In the genomic region with DNA sequence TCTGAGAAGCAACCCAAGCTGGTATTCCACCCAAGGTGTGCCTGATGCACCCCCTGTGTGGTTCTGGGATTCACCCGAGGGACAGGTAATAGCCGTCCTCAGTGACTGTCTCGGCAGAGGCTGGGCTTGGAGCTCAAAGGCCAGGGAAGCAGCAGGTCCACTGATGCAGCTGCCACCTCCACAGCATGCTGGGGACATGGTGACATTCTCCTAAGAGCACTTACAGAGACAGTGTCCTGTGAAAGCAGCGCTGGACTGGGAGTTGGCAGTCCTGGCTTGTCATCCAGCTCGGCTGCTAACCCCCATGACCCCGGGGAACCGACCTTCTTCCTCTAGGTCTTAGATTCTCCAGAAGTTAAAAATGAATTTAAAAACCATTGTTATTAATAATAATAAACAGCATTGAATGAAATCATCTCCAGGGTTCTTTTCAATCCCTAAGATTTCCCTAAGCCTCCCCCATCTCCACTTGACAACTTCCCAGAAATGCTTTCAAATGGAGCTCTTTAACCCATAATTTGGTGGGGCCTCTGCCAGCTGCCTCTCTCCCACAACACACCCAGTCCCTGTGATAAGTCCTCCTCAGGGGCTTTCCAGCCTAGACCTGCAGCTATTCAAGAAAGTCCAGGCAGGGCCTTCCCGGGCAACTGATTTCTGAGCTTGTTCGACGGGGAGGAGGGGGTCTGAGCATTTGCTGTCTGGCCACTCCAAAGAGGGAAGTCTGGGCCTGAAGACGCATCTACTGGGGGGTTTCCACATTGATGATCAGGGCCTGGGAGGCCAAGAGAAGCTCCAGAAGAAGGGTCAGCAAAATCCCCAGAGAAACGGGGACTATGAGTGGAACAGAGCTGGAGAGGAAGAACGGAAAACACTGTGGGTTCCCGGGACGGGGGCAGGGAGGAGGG, we compare ENCODE assay signal across 17 cellular contexts.
DNase-seq lines count a peak whose midpoint lies in the region; ATAC-seq and TF ChIP-seq lines count a peak whose summit lies in the region.
"Had no signal": no experiment of that assay in that cellular context is flagged by ENCODE, and none has a peak within 500 bp of the region (broad histone marks: within the 10 kb centered on the region; RNA-seq: fewer than 3 reads in every experiment).

No MANE protein-coding gene starts in this region.

- peaks cover 31% of the 10 kb centered on the region for H3K27me3 Mint-ChIP-seq in neural progenitor cell (ENCODE audit: insufficient read depth, low read depth)
- peaks cover 12% of the 10 kb centered on the region for H3K27me3 Mint-ChIP-seq in activated CD4-positive, alpha-beta memory T cell treated with anti-CD3 and anti-CD28 coated beads for 36 hours
- peaks cover 12% of the 10 kb centered on the region for H3K27me3 Mint-ChIP-seq in activated T-cell treated with anti-CD3 and anti-CD28 coated beads, Interleukin-2, amount 50 U/mL, for 4 hours (ENCODE audit: low read depth)

- H4K20me1 ChIP-seq in neural progenitor cell (ENCODE audit: low read depth): no peaks in the 10 kb centered on the region
- H4K20me1 ChIP-seq: BLaER1 treated with 17β-estradiol and CSF1 and Interleukin-3, amounts not matched to agents 10 nM and 100 nM had no signal

- TF ChIP-seq CTCF in gastroesophageal sphincter (IDR thresholded peaks at IDR 0.05) (no peak), neural progenitor cell (IDR thresholded peaks at IDR 0.05) (no peak), thyroid gland (IDR thresholded peaks at IDR 0.05) (no peak)

- TF ChIP-seq POLR2A in gastroesophageal sphincter (IDR thresholded peaks at IDR 0.05): no peak
- no peak for TF ChIP-seq POLR2A in thyroid gland (IDR thresholded peaks at IDR 0.05)

- CTCF ChIA-PET in activated CD4-positive, alpha-beta memory T cell treated with anti-CD3 and anti-CD28 coated beads for 36 hours (lab: Charles Lee): interaction anchor here (1.7 kb wide), 1 partner anchor 197 kb away, joined by 5 read pairs; no protein-coding TSS in a partner anchor

- no peak overlapping the region for H3K9ac ChIP-seq in neural progenitor cell
- H3K9ac ChIP-seq: BLaER1 treated with 17β-estradiol and CSF1 and Interleukin-3, amounts not matched to agents 10 nM and 100 nM had no signal

- H2AFZ ChIP-seq in neural progenitor cell (replicated peaks): no peak overlapping the region

- no peak for ATAC-seq in gastroesophageal sphincter
- ATAC-seq in GM21825 (IDR thresholded peaks at IDR 0.05; ENCODE audit: unreplicated experiment): no peak
- ATAC-seq in activated T-cell treated with anti-CD3 and anti-CD28 coated beads, Interleukin-2, amount 50 U/mL, for 4 hours: no peak

- H3K27me3 ChIP-seq in gastroesophageal sphincter (no peaks in the 10 kb centered on the region), neural progenitor cell (peaks cover 29% of the 10 kb centered on the region), thyroid gland (no peaks in the 10 kb centered on the region)
- H3K27me3 ChIP-seq: BLaER1 treated with 17β-estradiol and CSF1 and Interleukin-3, amounts not matched to agents 10 nM and 100 nM had no signal

- H3K36me3 ChIP-seq in gastroesophageal sphincter (no peaks in the 10 kb centered on the region), neural progenitor cell (no peaks in the 10 kb centered on the region), thyroid gland (no peaks in the 10 kb centered on the region)
- H3K36me3 ChIP-seq: HAP-1 had no signal

- peak; percentile 54 for DNase-seq in DMS 273 (lab: John Stamatoyannopoulos, UW; ENCODE audit: unreplicated experiment)
- no peak for DNase-seq in DMS 273 treated with DMSO at 0.1 percent for 48 hours (lab: John Stamatoyannopoulos, UW)
- DNase-seq in neural progenitor cell (ENCODE audit: low spot score): no peak
- DNase-seq in thyroid gland: peak in 1 of 2 donors; percentile 65
- no peak for DNase-seq in activated CD4-positive, alpha-beta memory T cell treated with anti-CD3 and anti-CD28 coated beads for 36 hours
- no peak for DNase-seq in activated T-cell treated with anti-CD3 and anti-CD28 coated beads, Interleukin-2, amount 50 U/mL, for 4 hours
- DNase-seq: activated T-cell treated with anti-CD3 and anti-CD28 coated beads, Interleukin-2, amount 50 U/mL, for 48 hours; DMS53; kidney; NCI-H2029 treated with DMSO at 0.1 percent for 48 hours; SHP77 treated with DMSO at 0.1 percent for 48 hours; stimulated activated naive CD4-positive, alpha-beta T cell treated with Interleukin-2 at 50 U/mL for 16 hours had no signal

- H3K4me2 ChIP-seq in neural progenitor cell: no peak overlapping the region

- peak overlapping the region; percentile 35 for H3K27ac Mint-ChIP-seq in neural progenitor cell
- no peak overlapping the region for H3K27ac Mint-ChIP-seq in activated CD4-positive, alpha-beta memory T cell treated with anti-CD3 and anti-CD28 coated beads for 36 hours

- H3K9me3 Mint-ChIP-seq in neural progenitor cell: no peaks in the 10 kb centered on the region
- H3K9me3 Mint-ChIP-seq in activated CD4-positive, alpha-beta memory T cell treated with anti-CD3 and anti-CD28 coated beads for 36 hours: no peaks in the 10 kb centered on the region
- no peaks in the 10 kb centered on the region for H3K9me3 Mint-ChIP-seq in activated T-cell treated with anti-CD3 and anti-CD28 coated beads, Interleukin-2, amount 50 U/mL, for 4 hours

- no peak for TF ChIP-seq EP300 in gastroesophageal sphincter (IDR thresholded peaks at IDR 0.05)

- H3K27ac ChIP-seq in gastroesophageal sphincter: peak overlapping the region in 3 of 4 donors; percentile 67 to 82 (median 79)
- no peak overlapping the region for H3K27ac ChIP-seq in neural progenitor cell
- H3K27ac ChIP-seq in thyroid gland: peak overlapping the region; percentile 90 to 96 (median 93)
- H3K27ac ChIP-seq: 22Rv1; BLaER1 treated with 17β-estradiol and CSF1 and Interleukin-3, amounts not matched to agents 10 nM and 100 nM had no signal

- peaks cover 60% of the 10 kb centered on the region for H3K4me1 Mint-ChIP-seq in neural progenitor cell
- no peaks in the 10 kb centered on the region for H3K4me1 Mint-ChIP-seq in activated CD4-positive, alpha-beta memory T cell treated with anti-CD3 and anti-CD28 coated beads for 36 hours (ENCODE audit: low read depth)
- H3K4me1 Mint-ChIP-seq in activated T-cell treated with anti-CD3 and anti-CD28 coated beads, Interleukin-2, amount 50 U/mL, for 4 hours (ENCODE audit: low read depth): no peaks in the 10 kb centered on the region

- H3K9me3 ChIP-seq in gastroesophageal sphincter: no peaks in the 10 kb centered on the region
- H3K9me3 ChIP-seq in neural progenitor cell (ENCODE audit: low read depth): no peaks in the 10 kb centered on the region
- H3K9me3 ChIP-seq in thyroid gland: no peaks in the 10 kb centered on the region
- H3K9me3 ChIP-seq: BLaER1 treated with 17β-estradiol and CSF1 and Interleukin-3, amounts not matched to agents 10 nM and 100 nM; HAP-1 had no signal

- no peaks in the 10 kb centered on the region for H3F3A ChIP-seq in neural progenitor cell (ENCODE audit: low read depth)

- H3K4me3 ChIP-seq in gastroesophageal sphincter: no peak overlapping the region
- H3K4me3 ChIP-seq in neural progenitor cell: no peak overlapping the region
- no peak overlapping the region for H3K4me3 ChIP-seq in thyroid gland (replicated peaks in 1 of 3)
- H3K4me3 ChIP-seq: BLaER1 treated with 17β-estradiol and CSF1 and Interleukin-3, amounts not matched to agents 10 nM and 100 nM; HAP-1 had no signal

- no peaks in the 10 kb centered on the region for H3K79me2 ChIP-seq in neural progenitor cell (ENCODE audit: low read depth)

- 24 to 28% methylated on average over 7 of the region's 15 CpGs for whole genome bisulfite sequencing in gastroesophageal sphincter (ENCODE audit: low coverage in 1 of 2), 2 donors
- 35 to 38% methylated on average over 15 of the region's 15 CpGs for WGBS in thyroid gland, 2 donors

- H3K4me1 ChIP-seq in gastroesophageal sphincter (peaks cover 6 to 81% (median 43%) of the 10 kb centered on the region in 3 donors), neural progenitor cell (peaks cover 9% of the 10 kb centered on the region), thyroid gland (peaks cover 86 to 94% of the 10 kb centered on the region in 2 donors)

- H3K4me3 Mint-ChIP-seq in neural progenitor cell: peak overlapping the region; percentile 11
- H3K4me3 Mint-ChIP-seq in activated CD4-positive, alpha-beta memory T cell treated with anti-CD3 and anti-CD28 coated beads for 36 hours: no peak overlapping the region
- H3K4me3 Mint-ChIP-seq in activated T-cell treated with anti-CD3 and anti-CD28 coated beads, Interleukin-2, amount 50 U/mL, for 4 hours: no peak overlapping the region

- POLR2A ChIA-PET in activated CD4-positive, alpha-beta memory T cell treated with anti-CD3 and anti-CD28 coated beads for 36 hours (lab: Charles Lee): no interaction called here

- intact Hi-C loops in thyroid gland (cut with DNase I): no loop called here
- intact Hi-C loops in activated CD4-positive, alpha-beta memory T cell treated with anti-CD3 and anti-CD28 coated beads for 36 hours (cut with micrococcal nuclease): no loop called here

- no peaks in the 10 kb centered on the region for H3K36me3 Mint-ChIP-seq in neural progenitor cell
- H3K36me3 Mint-ChIP-seq in activated CD4-positive, alpha-beta memory T cell treated with anti-CD3 and anti-CD28 coated beads for 36 hours: no peaks in the 10 kb centered on the region
- no peaks in the 10 kb centered on the region for H3K36me3 Mint-ChIP-seq in activated T-cell treated with anti-CD3 and anti-CD28 coated beads, Interleukin-2, amount 50 U/mL, for 4 hours (ENCODE audit: insufficient read depth)
